Comparison of ENCODE assay signal across 1 cellular context in the genomic region with DNA sequence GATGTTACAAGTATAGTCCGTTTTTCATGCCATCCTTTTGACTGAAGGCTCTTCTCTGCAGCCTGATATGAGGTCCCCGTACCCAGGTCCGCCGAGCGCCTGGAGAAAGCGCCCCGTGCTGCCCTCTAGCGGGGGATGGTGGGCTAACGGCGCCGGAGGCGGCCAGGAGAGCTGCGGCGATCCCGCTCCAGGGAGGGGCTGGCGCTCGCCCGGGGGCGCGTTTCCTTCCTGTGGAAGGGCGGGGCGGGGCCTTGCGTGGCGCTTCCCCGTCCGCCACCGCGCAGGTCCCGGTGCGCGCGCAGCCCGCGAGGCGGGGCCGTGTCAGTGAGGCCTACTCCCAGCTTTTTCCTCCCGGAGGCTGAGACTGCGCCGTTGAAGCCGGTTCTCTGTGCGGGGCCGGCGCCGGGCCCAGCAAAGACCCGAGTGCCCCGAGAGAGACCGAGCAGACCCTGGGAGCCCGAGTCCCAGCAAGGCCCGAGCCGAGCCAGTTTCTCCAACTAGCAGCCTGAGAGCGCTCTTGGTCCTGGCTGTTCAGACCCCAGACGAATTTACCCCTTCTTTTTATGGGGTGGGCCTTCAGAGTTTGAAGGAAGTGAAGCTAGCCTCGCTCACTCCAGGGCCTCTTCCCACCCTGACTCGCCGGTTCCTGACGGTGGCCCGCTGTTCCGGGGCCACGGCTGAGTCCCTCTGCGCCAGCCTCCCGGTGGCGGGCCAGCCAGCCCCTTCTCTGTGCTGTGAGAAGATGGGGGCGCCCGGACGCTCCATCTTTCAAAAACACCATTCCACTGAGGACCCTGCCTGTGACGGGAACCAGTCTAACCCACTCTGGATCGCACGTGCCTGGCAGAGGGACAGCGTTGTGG.
TF ChIP-seq lines count a peak whose summit lies in the region.

No MANE protein-coding gene starts in this region.

TF ChIP-seq in IMR-90, 13 proteins besides CTCF, POLR2A, EP300 and RAD21 (continued from another document):
- no peak for TF ChIP-seq CHD1 (IDR thresholded peaks at IDR 0.05; ENCODE audit: low read depth, low read length)
